8 cellular contexts compared by ENCODE assay signal in genomic region chr19:42246143-42246868, GRCh38. TPM values are rescaled to one million over a fixed set of nuclear protein-coding genes. Genes with fewer than 3 reads are reported as not detected.
A peak's percentile ranks its signal among the peaks of the same experiment; 100 is the strongest.
DNase-seq lines count a peak whose midpoint lies in the region; ATAC-seq and TF ChIP-seq lines count a peak whose summit lies in the region.

No MANE protein-coding gene starts in this region.

- DNase-seq in stimulated activated naive CD8-positive, alpha-beta T cell treated with anti-CD3 and anti-CD28 coated beads, Interleukin-15, amount 100 ng/mL, for 72 hours, result no peak
- DNase-seq in SJCRH30, result peak; percentile 46 to 57
- DNase-seq in epithelial cell of esophagus (ENCODE audit: low read depth), result peak; percentile 87
- DNase-seq in myocyte (ENCODE audit: low read depth), result peak; percentile 87
- no peak for DNase-seq in NAMALWA (ENCODE audit: low spot score)
- no peak for DNase-seq in activated gamma-delta T cell (lab: John Stamatoyannopoulos, UW)

- peaks cover 37% of the 10 kb centered on the region for H3K4me1 Mint-ChIP-seq in stimulated activated naive CD8-positive, alpha-beta T cell treated with anti-CD3 and anti-CD28 coated beads, Interleukin-15, Interleukin-2, amounts not matched to agents 100 ng/mL and 50 ng/mL, for 24 hours (ENCODE audit: low read depth)
- peaks cover 59% of the 10 kb centered on the region for H3K4me1 Mint-ChIP-seq in stimulated activated naive CD8-positive, alpha-beta T cell treated with anti-CD3 and anti-CD28 coated beads, Interleukin-15, amount 100 ng/mL, for 72 hours

- H3K36me3 Mint-ChIP-seq in stimulated activated naive CD8-positive, alpha-beta T cell treated with anti-CD3 and anti-CD28 coated beads, Interleukin-15, Interleukin-2, amounts not matched to agents 100 ng/mL and 50 ng/mL, for 24 hours (ENCODE audit: low read depth), result peaks cover 21% of the 10 kb centered on the region

- H3K27me3 Mint-ChIP-seq in stimulated activated naive CD8-positive, alpha-beta T cell treated with anti-CD3 and anti-CD28 coated beads, Interleukin-15, Interleukin-2, amounts not matched to agents 100 ng/mL and 50 ng/mL, for 24 hours, result no peaks in the 10 kb centered on the region
- no peaks in the 10 kb centered on the region for H3K27me3 Mint-ChIP-seq in stimulated activated naive CD8-positive, alpha-beta T cell treated with anti-CD3 and anti-CD28 coated beads, Interleukin-15, amount 100 ng/mL, for 72 hours

- H3K9me3 Mint-ChIP-seq in stimulated activated naive CD8-positive, alpha-beta T cell treated with anti-CD3 and anti-CD28 coated beads, Interleukin-15, Interleukin-2, amounts not matched to agents 100 ng/mL and 50 ng/mL, for 24 hours, result no peaks in the 10 kb centered on the region
- H3K9me3 Mint-ChIP-seq in stimulated activated naive CD8-positive, alpha-beta T cell treated with anti-CD3 and anti-CD28 coated beads, Interleukin-15, amount 100 ng/mL, for 72 hours, result no peaks in the 10 kb centered on the region

- H3K4me3 Mint-ChIP-seq in stimulated activated naive CD8-positive, alpha-beta T cell treated with anti-CD3 and anti-CD28 coated beads, Interleukin-15, Interleukin-2, amounts not matched to agents 100 ng/mL and 50 ng/mL, for 24 hours, result no peak overlapping the region
- no peak overlapping the region for H3K4me3 Mint-ChIP-seq in stimulated activated naive CD8-positive, alpha-beta T cell treated with anti-CD3 and anti-CD28 coated beads, Interleukin-15, amount 100 ng/mL, for 72 hours

- H3K27me3 ChIP-seq in SJCRH30, result no peaks in the 10 kb centered on the region

- TF ChIP-seq CTCF in epithelial cell of esophagus (IDR thresholded peaks at IDR 0.05; ENCODE audit: insufficient read depth, low read depth, low read length, missing control alignments), result peak; percentile 71

- peak overlapping the region; percentile 16 for H3K27ac Mint-ChIP-seq in stimulated activated naive CD8-positive, alpha-beta T cell treated with anti-CD3 and anti-CD28 coated beads, Interleukin-15, Interleukin-2, amounts not matched to agents 100 ng/mL and 50 ng/mL, for 24 hours
- H3K27ac Mint-ChIP-seq in stimulated activated naive CD8-positive, alpha-beta T cell treated with anti-CD3 and anti-CD28 coated beads, Interleukin-15, amount 100 ng/mL, for 72 hours, result no peak overlapping the region

- no peaks in the 10 kb centered on the region; the same call in 1 of the 2 replicates for H3K4me1 ChIP-seq in SJCRH30

- peaks cover 6% of the 10 kb centered on the region for H3K36me3 ChIP-seq in SJCRH30

- no peaks in the 10 kb centered on the region for H3K9me3 ChIP-seq in SJCRH30 (replicated peaks)

- H3K4me3 ChIP-seq in SJCRH30 (no peak overlapping the region), epithelial cell of esophagus (ENCODE audit: low read length) (no peak overlapping the region)

- no peak overlapping the region for H3K27ac ChIP-seq in SJCRH30

- no peak for ATAC-seq in stimulated activated naive CD8-positive, alpha-beta T cell treated with anti-CD3 and anti-CD28 coated beads, Interleukin-15, amount 100 ng/mL, for 72 hours
- ATAC-seq in GM18868 (IDR thresholded peaks at IDR 0.05; ENCODE audit: unreplicated experiment), result no peak

RNA-seq across cellular contexts. Expression of gene GSK3A, which starts 3.9 kb away (rescaled TPM):
- total RNA-seq in SJCRH30 (2014; rRNA removed; shearing (Covaris generic)), result 34.9 and 37.1 TPM in 2 replicates
- total RNA-seq in myocyte, result 30.5 and 35.0 TPM in 2 replicates
- polyA plus RNA-seq in myocyte (2012), result 54.0 TPM

RNA-seq across cellular contexts. Expression of gene ERF, which starts 8.6 kb away (rescaled TPM):
- total RNA-seq in SJCRH30 (2014; rRNA removed; shearing (Covaris generic)), result 35.1 and 37.7 TPM in 2 replicates
- total RNA-seq in myocyte, result 44.6 and 55.2 TPM in 2 replicates
- polyA plus RNA-seq in myocyte (2012), result 65.4 TPM

RNA-seq across cellular contexts. Expression of gene CIC, which starts 22.7 kb away (rescaled TPM):
- 19.1 and 21.5 TPM in 2 replicates for total RNA-seq in SJCRH30 (2014; rRNA removed; shearing (Covaris generic))
- total RNA-seq in myocyte, result 38.8 and 49.0 TPM in 2 replicates
- 55.5 TPM for polyA plus RNA-seq in myocyte (2012)

RNA-seq across cellular contexts. Expression of gene ZNF526, which starts 26.2 kb away (rescaled TPM):
- total RNA-seq in SJCRH30 (2014; rRNA removed; shearing (Covaris generic)), result 9.2 and 10.7 TPM in 2 replicates
- total RNA-seq in myocyte, result 6.6 and 7.1 TPM in 2 replicates
- 6.2 TPM for polyA plus RNA-seq in myocyte (2012)

RNA-seq across cellular contexts. Expression of gene DEDD2, which starts 28.8 kb away (rescaled TPM):
- total RNA-seq in SJCRH30 (2014; rRNA removed; shearing (Covaris generic)), result 16.2 and 18.0 TPM in 2 replicates
- total RNA-seq in myocyte, result 26.3 and 34.5 TPM in 2 replicates
- polyA plus RNA-seq in myocyte (2012), result 20.1 TPM

Comparison
In these comparisons a context has a peak if more than half of its experiments do, and no peak if none do; other contexts are left out.
1. DNase-seq: peak in SJCRH30 (2 of 2), epithelial cell of esophagus (single experiment) and myocyte (single experiment); none in stimulated activated naive CD8-positive, alpha-beta T cell treated with anti-CD3 and anti-CD28 coated beads, Interleukin-15, amount 100 ng/mL, for 72 hours (0 of 2), NAMALWA (single experiment) and activated gamma-delta T cell (single experiment).